20 cellular contexts compared by ENCODE assay signal in the genomic region with DNA sequence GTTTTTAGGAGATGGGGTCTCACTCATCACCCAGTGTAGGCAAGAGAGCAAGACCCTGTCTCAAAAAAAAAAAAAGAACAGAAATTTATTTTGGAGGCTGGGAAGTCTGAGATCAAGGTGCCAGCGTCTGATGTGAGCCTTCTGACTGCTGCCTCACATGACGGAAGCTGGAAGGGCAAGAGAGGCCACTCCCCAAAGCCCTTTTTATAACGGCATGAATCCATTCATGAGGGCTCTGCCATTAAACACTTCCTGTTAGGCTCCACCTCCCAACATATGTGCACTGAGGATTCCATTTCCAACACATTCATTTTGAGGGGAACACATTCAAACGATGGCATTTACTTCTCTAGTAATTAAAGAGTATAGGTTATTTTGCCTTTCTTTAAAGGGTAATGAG.
"Had no signal": no experiment of that assay in that cellular context is flagged by ENCODE, and none has a peak within 500 bp of the region (broad histone marks: within the 10 kb centered on the region; RNA-seq: fewer than 3 reads in every experiment).

No MANE protein-coding gene starts in this region.

- H3K27ac Mint-ChIP-seq: activated naive CD8-positive, alpha-beta T cell treated with anti-CD3 and anti-CD28 coated beads, Interleukin-2, amount 10 ng/mL, durations not matched to agents 7 days and 5 days had no signal

- H3K36me3 ChIP-seq: breast epithelium had no signal

- ATAC-seq: activated CD4-positive, CD25-positive, alpha-beta regulatory T cell treated with anti-CD3 and anti-CD28 coated beads, Interleukin-2, amount 50 U/mL, for 24 hours; activated CD8-positive, alpha-beta memory T cell treated with anti-CD3 and anti-CD28 coated beads, Interleukin-2, amount 10 ng/mL, durations not matched to agents 7 days and 5 days; activated T-cell treated with anti-CD3 and anti-CD28 coated beads, Interleukin-2, amount 50 U/mL, for 4 hours; gastrocnemius medialis; left lung; naive thymus-derived CD4-positive, alpha-beta T cell; stimulated activated effector memory CD8-positive, alpha-beta T cell treated with anti-CD3 and anti-CD28 coated beads, Interleukin-12 subunit alpha, Interleukin-12 subunit beta, amount 100 ng/mL, for 72 hours had no signal

- H3K4me1 Mint-ChIP-seq: stimulated activated effector memory CD8-positive, alpha-beta T cell treated with anti-CD3 and anti-CD28 coated beads, Interleukin-12 subunit alpha, Interleukin-12 subunit beta, amount 100 ng/mL, for 72 hours had no signal

- H3K9me3 ChIP-seq: ascending aorta, breast epithelium, gastrocnemius medialis, left lung, neutrophil had no signal

- DNase-seq: activated CD4-positive, alpha-beta T cell treated with anti-CD3 and anti-CD28 coated beads, Interleukin-2, amount 50 U/mL, for 4 hours; activated CD8-positive, alpha-beta memory T cell treated with anti-CD3 and anti-CD28 coated beads, Interleukin-2, amount 10 ng/mL, durations not matched to agents 7 days and 5 days; activated gamma-delta T cell treated with Interleukin-2 at 50 U/mL for 16 hours; activated naive CD8-positive, alpha-beta T cell treated with anti-CD3 and anti-CD28 coated beads, Interleukin-2, amount 10 ng/mL, durations not matched to agents 7 days and 5 days; activated T-cell treated with anti-CD3 and anti-CD28 coated beads, Interleukin-2, amount 50 U/mL, for 4 hours; gastrocnemius medialis; left lung; naive thymus-derived CD4-positive, alpha-beta T cell; stimulated activated CD4-positive, alpha-beta T cell treated with anti-CD3 and anti-CD28 coated beads, Interleukin-12 subunit alpha, Interleukin-12 subunit beta, amount 100 ng/mL, for 4 hours; stimulated activated CD4-positive, alpha-beta T cell treated with anti-CD3 and anti-CD28 coated beads, Interleukin-2, amount 100 ng/mL, for 24 hours; T-helper 1 cell; T1000 had no signal

- H3K27me3 Mint-ChIP-seq: activated CD8-positive, alpha-beta memory T cell treated with anti-CD3 and anti-CD28 coated beads, Interleukin-2, amount 10 ng/mL, durations not matched to agents 7 days and 5 days; activated naive CD8-positive, alpha-beta T cell treated with anti-CD3 and anti-CD28 coated beads, Interleukin-2, amount 10 ng/mL, durations not matched to agents 7 days and 5 days; naive thymus-derived CD4-positive, alpha-beta T cell had no signal

- H3K27ac ChIP-seq: ascending aorta, breast epithelium, epithelial cell of prostate, gastrocnemius medialis, left lung, neutrophil, parathyroid adenoma had no signal

- H3K9me3 Mint-ChIP-seq: activated naive CD8-positive, alpha-beta T cell treated with anti-CD3 and anti-CD28 coated beads, Interleukin-2, amount 10 ng/mL, durations not matched to agents 7 days and 5 days; activated T-cell treated with anti-CD3 and anti-CD28 coated beads, Interleukin-2, amount 50 U/mL, for 4 hours; naive thymus-derived CD4-positive, alpha-beta T cell; stimulated activated effector memory CD8-positive, alpha-beta T cell treated with anti-CD3 and anti-CD28 coated beads, Interleukin-12 subunit alpha, Interleukin-12 subunit beta, amount 100 ng/mL, for 72 hours had no signal

- H3K4me3 Mint-ChIP-seq: activated CD8-positive, alpha-beta memory T cell treated with anti-CD3 and anti-CD28 coated beads, Interleukin-2, amount 10 ng/mL, durations not matched to agents 7 days and 5 days; activated naive CD8-positive, alpha-beta T cell treated with anti-CD3 and anti-CD28 coated beads, Interleukin-2, amount 10 ng/mL, durations not matched to agents 7 days and 5 days; activated T-cell treated with anti-CD3 and anti-CD28 coated beads, Interleukin-2, amount 50 U/mL, for 4 hours; naive thymus-derived CD4-positive, alpha-beta T cell; stimulated activated effector memory CD8-positive, alpha-beta T cell treated with anti-CD3 and anti-CD28 coated beads, Interleukin-12 subunit alpha, Interleukin-12 subunit beta, amount 100 ng/mL, for 72 hours had no signal

- H3K4me3 ChIP-seq: ascending aorta, breast epithelium, gastrocnemius medialis, left lung had no signal

- H3K27me3 ChIP-seq: ascending aorta, breast epithelium, gastrocnemius medialis, left lung, neutrophil had no signal

- H3K4me1 ChIP-seq: ascending aorta, breast epithelium, gastrocnemius medialis, left lung, parathyroid adenoma had no signal

- H3K9ac ChIP-seq: parathyroid adenoma had no signal

- FAIRE-seq: islet of Langerhans had no signal
